ENCODE assay signal across 27 cellular contexts in genomic region chr12:1768585-1768984, GRCh38. TPM values are rescaled to one million over a fixed set of nuclear protein-coding genes. Genes with fewer than 3 reads are reported as not detected.
"Had no signal": no experiment of that assay in that cellular context is flagged by ENCODE, and none has a peak within 500 bp of the region (broad histone marks: within the 10 kb centered on the region; RNA-seq: fewer than 3 reads in every experiment).

No MANE protein-coding gene starts in this region.

- ATAC-seq: activated CD8-positive, alpha-beta T cell treated with anti-CD3 and anti-CD28 coated beads, Interleukin-2, amount 10 ng/mL, durations not matched to agents 7 days and 5 days; activated naive CD4-positive, alpha-beta T cell treated with anti-CD3 and anti-CD28 coated beads, Interleukin-2, amount 50 U/mL, for 72 hours; body of pancreas; left ventricle myocardium superior; natural killer cell; stimulated activated naive B cell treated with anti-CD40 and anti-IgM and Interleukin-4, amounts not matched to agents 10 μg/mL and 1 μg/mL and 100 μg/mL, for 72 hours; T-helper 17 cell had no signal

- H3K4me3 ChIP-seq: body of pancreas, coronary artery, tibial artery, vagina had no signal

- H3K4me1 ChIP-seq: vagina had no signal

- H3K27me3 ChIP-seq: body of pancreas, neutrophil, tibial artery, vagina had no signal

- H3K27ac ChIP-seq: body of pancreas, coronary artery, neutrophil, tibial artery, vagina had no signal

- DNase-seq: activated B cell treated with CpG ODN at 0.5 μM for 24 hours; activated CD4-positive, alpha-beta T cell treated with anti-CD3 and anti-CD28 coated beads for 48 hours; activated CD8-positive, alpha-beta memory T cell treated with anti-CD3 and anti-CD28 coated beads, Interleukin-2, amount 50 U/mL, for 4 hours; activated CD8-positive, alpha-beta T cell treated with anti-CD3 and anti-CD28 coated beads, Interleukin-2, amount 10 ng/mL, durations not matched to agents 7 days and 5 days; activated effector memory CD4-positive, alpha-beta T cell treated with anti-CD3 and anti-CD28 coated beads, Interleukin-2, amount 50 U/mL, for 16 hours; activated T-cell treated with anti-CD3 and anti-CD28 coated beads, Interleukin-2, amount 50 U/mL, for 48 hours; amygdala; body of pancreas; central memory CD4-positive, alpha-beta T cell; effector CD8-positive, alpha-beta T cell; hypothalamus; left ventricle myocardium superior; mesenchymal stem cell; natural killer cell; retina; stimulated activated CD4-positive, alpha-beta T cell treated with anti-CD3 and anti-CD28 coated beads, Interleukin-2, amount 100 ng/mL, for 48 hours; stimulated activated naive B cell treated with anti-CD40 and anti-IgM and Interleukin-4, amounts not matched to agents 10 μg/mL and 1 μg/mL and 100 μg/mL, for 72 hours; T-helper 17 cell; tibial artery had no signal

- H3K36me3 ChIP-seq: vagina had no signal

- H3K9me3 ChIP-seq: body of pancreas, neutrophil, tibial artery, vagina had no signal

RNA-seq across cellular contexts. Expression of gene LRTM2, which starts 51.8 kb away (rescaled TPM):
- total RNA-seq: activated B cell treated with CpG ODN at 0.5 μM for 24 hours; activated CD8-positive, alpha-beta T cell treated with anti-CD3 and anti-CD28 coated beads, Interleukin-2, amount 10 ng/mL, durations not matched to agents 7 days and 5 days; activated naive CD4-positive, alpha-beta T cell treated with anti-CD3 and anti-CD28 coated beads, Interleukin-2, amount 50 U/mL, for 72 hours; body of pancreas; fibroblast of lung; kidney epithelial cell; left ventricle myocardium superior; natural killer cell; skeletal muscle tissue; subcutaneous adipose tissue; T-helper 17 cell; vagina had no signal
